Comparison of ENCODE assay signal across 9 cellular contexts in genomic region chr3:129119365-129120100, GRCh38. TPM values are rescaled to one million over a fixed set of nuclear protein-coding genes. Genes with fewer than 3 reads are reported as not detected.
DNase-seq lines count a peak whose midpoint lies in the region; ATAC-seq, FAIRE-seq and TF ChIP-seq lines count a peak whose summit lies in the region.
"Had no signal": no experiment of that assay in that cellular context is flagged by ENCODE, and none has a peak within 500 bp of the region (broad histone marks: within the 10 kb centered on the region; RNA-seq: fewer than 3 reads in every experiment).

No MANE protein-coding gene starts in this region.

- TF ChIP-seq CTCF in WI38 (IDR thresholded peaks at IDR 0.05; ENCODE audit: low read depth, low read length) = no peak
- TF ChIP-seq CTCF in foreskin keratinocyte (conservative IDR thresholded peaks at IDR 0.05) = no peak

- no peaks in the 10 kb centered on the region for H3K4me1 ChIP-seq in foreskin keratinocyte

- no peak for FAIRE-seq in urothelium cell line (lab: Jason Lieb, UNC)

- DNase-seq in DMS79 treated with DMSO at 0.1 percent for 48 hours (lab: John Stamatoyannopoulos, UW) = peak; percentile 4
- DNase-seq in DMS79 (lab: John Stamatoyannopoulos, UW) = no peak
- peak in 1 of 2 donors; percentile 1 for DNase-seq in foreskin keratinocyte
- no peak for DNase-seq in skeletal muscle cell (ENCODE audit: low read depth)
- no peak for DNase-seq in urothelium cell line (ENCODE audit: low spot score)
- DNase-seq in nucleus accumbens (lab: John Stamatoyannopoulos, UW) = no peak

- H3K4me3 ChIP-seq in WI38 (ENCODE audit: low read depth, low read length) (peak overlapping the region; percentile 78), skeletal muscle cell (ENCODE audit: low read depth, low read length) (peak overlapping the region; percentile 82)

- ATAC-seq in foreskin keratinocyte (no peak), HG02938 (IDR thresholded peaks at IDR 0.05; ENCODE audit: unreplicated experiment) (no peak)

- peak overlapping the region; percentile 90 for H3K27ac ChIP-seq in foreskin keratinocyte

- no peaks in the 10 kb centered on the region for H3K27me3 ChIP-seq in foreskin keratinocyte

RNA-seq across cellular contexts. Expression of gene RAB43, which starts 2.1 kb away (rescaled TPM):
- total RNA-seq in foreskin keratinocyte = 13.5 and 19.3 TPM in 2 replicates
- 5.9 and 7.8 TPM in 2 replicates for polyA plus RNA-seq in foreskin keratinocyte

RNA-seq across cellular contexts. Expression of gene ISY1, which starts 41.3 kb away (rescaled TPM):
- total RNA-seq in foreskin keratinocyte = 28.3 and 31.4 TPM in 2 replicates
- polyA plus RNA-seq in foreskin keratinocyte = 29.6 and 34.7 TPM in 2 replicates

RNA-seq across cellular contexts. Expression of gene GP9, which starts 59.0 kb away (rescaled TPM):
- total RNA-seq in foreskin keratinocyte = not detected in 2 replicates
- polyA plus RNA-seq in foreskin keratinocyte = not detected in 2 replicates
- total RNA-seq: subcutaneous adipose tissue had no signal
